Comparison of ENCODE assay signal across 9 cellular contexts in genomic region chr7:4684826-4685225, GRCh38. TPM values are rescaled to one million over a fixed set of nuclear protein-coding genes. Genes with fewer than 3 reads are reported as not detected.
DNase-seq lines count a peak whose midpoint lies in the region; ATAC-seq and TF ChIP-seq lines count a peak whose summit lies in the region.
"Had no signal": no experiment of that assay in that cellular context is flagged by ENCODE, and none has a peak within 500 bp of the region (broad histone marks: within the 10 kb centered on the region; RNA-seq: fewer than 3 reads in every experiment).

No MANE protein-coding gene starts in this region.

- H3K36me3 ChIP-seq in heart left ventricle (peaks cover 0 to 8% (median 0%) of the 10 kb centered on the region in 9 donors), body of pancreas (replicated peaks in 1 of 2; ENCODE audit: insufficient read depth in 1 of 2, low read depth in 2 of 2) (no peaks in the 10 kb centered on the region), muscle layer of colon (ENCODE audit: insufficient read depth, low read length) (no peaks in the 10 kb centered on the region), upper lobe of right lung (no peaks in the 10 kb centered on the region)

- no peak for TF ChIP-seq POLR2A in heart left ventricle (IDR thresholded peaks at IDR 0.05)
- no peak for TF ChIP-seq POLR2A in body of pancreas (IDR thresholded peaks at IDR 0.05)

- ATAC-seq in heart left ventricle, result no peak
- no peak for ATAC-seq in Right ventricle myocardium inferior
- no peak for ATAC-seq in body of pancreas
- ATAC-seq in upper lobe of right lung, result no peak

- H3K4me3 ChIP-seq in heart left ventricle (peak overlapping the region in 9 of 12 donors; percentile 90 to 99 (median 97)), body of pancreas (no peak overlapping the region), muscle layer of colon (ENCODE audit: low read depth in 1 of 2, low read length in 2 of 2) (peak overlapping the region in 1 of 2 donors; percentile 92), upper lobe of right lung (peak overlapping the region; percentile 88)

- H3K27me3 ChIP-seq in heart left ventricle (no peaks in the 10 kb centered on the region), body of pancreas (no peaks in the 10 kb centered on the region), muscle layer of colon (ENCODE audit: control insufficient read depth in 1 of 2, insufficient read depth in 2 of 2, low read length in 2 of 2) (no peaks in the 10 kb centered on the region), upper lobe of right lung (no peaks in the 10 kb centered on the region)

- no peak for TF ChIP-seq CTCF in heart left ventricle (IDR thresholded peaks at IDR 0.05)
- no peak for TF ChIP-seq CTCF in body of pancreas (IDR thresholded peaks at IDR 0.05)
- no peak for TF ChIP-seq CTCF in upper lobe of right lung (IDR thresholded peaks at IDR 0.05)

- DNase-seq in heart left ventricle (no peak), Right ventricle myocardium inferior (ENCODE audit: missing footprints) (no peak), body of pancreas (no peak), upper lobe of right lung (no peak), HPDE6-E6E7 (ENCODE audit: extremely low spot score) (no peak), islet precursor cell (no peak), COLO829 (ENCODE audit: low spot score) (no peak)
- DNase-seq: NCI-H1417 treated with DMSO at 0.1 percent for 48 hours had no signal

- peaks cover 4 to 63% (median 37%) of the 10 kb centered on the region in 12 donors for H3K4me1 ChIP-seq in heart left ventricle
- peaks cover 36% of the 10 kb centered on the region for H3K4me1 ChIP-seq in body of pancreas
- H3K4me1 ChIP-seq in muscle layer of colon (ENCODE audit: insufficient read depth, low read length), result peaks cover 29% of the 10 kb centered on the region
- peaks cover 29% of the 10 kb centered on the region for H3K4me1 ChIP-seq in upper lobe of right lung

- peak overlapping the region in 10 of 12 donors; percentile 87 to 99 (median 94) for H3K27ac ChIP-seq in heart left ventricle
- peak overlapping the region; percentile 63 to 87 (median 77) for H3K27ac ChIP-seq in body of pancreas
- peak overlapping the region; percentile 100 for H3K27ac ChIP-seq in muscle layer of colon (ENCODE audit: low read depth, low read length)
- H3K27ac ChIP-seq in upper lobe of right lung, result peak overlapping the region; percentile 85

- H3K9ac ChIP-seq in muscle layer of colon (ENCODE audit: low read length), result peak overlapping the region; percentile 95

- intact Hi-C loops in heart left ventricle (cut with DNase I) (loop anchor here in 9 of 10 donors (1.0 to 10.0 kb wide), 10 partner anchors 32 to 200 kb away; partner anchors contain the start of gene RADIL (in 2 of the 9)), Right ventricle myocardium inferior (cut with DNase I) (no loop called here), body of pancreas (cut with DNase I) (loop anchor here (5.0 kb wide), 2 partner anchors 43 to 62 kb away; no protein-coding TSS in a partner anchor), upper lobe of right lung (cut with DNase I) (loop anchor here (10.0 kb wide), 1 partner anchor 60 kb away; no protein-coding TSS in a partner anchor)

- H3K9me3 ChIP-seq in heart left ventricle, result no peaks in the 10 kb centered on the region
- H3K9me3 ChIP-seq in body of pancreas, result no peaks in the 10 kb centered on the region
- no peaks in the 10 kb centered on the region for H3K9me3 ChIP-seq in muscle layer of colon (ENCODE audit: low read length)
- no peaks in the 10 kb centered on the region for H3K9me3 ChIP-seq in upper lobe of right lung

- WGBS in heart left ventricle, 4 donors, result 58 to 67% (median 64%) methylated on average over 10 of the region's 10 CpGs
- WGBS in body of pancreas, 2 donors, result 51 to 64% methylated on average over 10 of the region's 10 CpGs

RNA-seq across cellular contexts. Expression of gene FOXK1, which starts 2.7 kb away (rescaled TPM):
- total RNA-seq in heart left ventricle, result 10 to 100 TPM; 12.4 to 43.7 (median 22.5) TPM
- 1 to 10 TPM; 9.3 to 9.4 TPM for polyA plus RNA-seq in heart left ventricle
- total RNA-seq in Right ventricle myocardium inferior, result 16.8 TPM
- total RNA-seq in body of pancreas, result 10 to 100 TPM; 16.2 to 17.6 TPM
- 33.3 TPM for total RNA-seq in upper lobe of right lung

Comparison
In these comparisons a context has a peak if more than half of its experiments do, and no peak if none do; other contexts are left out.
1. H3K4me3 ChIP-seq: peak in heart left ventricle (9 of 12) and upper lobe of right lung (single experiment); none in body of pancreas (0 of 2).
2. Peak in every context shown above with its lines, with median percentiles within 50 percentile points of each other: H3K27ac ChIP-seq.